ENCODE assay signal across 17 cellular contexts in the genomic region with DNA sequence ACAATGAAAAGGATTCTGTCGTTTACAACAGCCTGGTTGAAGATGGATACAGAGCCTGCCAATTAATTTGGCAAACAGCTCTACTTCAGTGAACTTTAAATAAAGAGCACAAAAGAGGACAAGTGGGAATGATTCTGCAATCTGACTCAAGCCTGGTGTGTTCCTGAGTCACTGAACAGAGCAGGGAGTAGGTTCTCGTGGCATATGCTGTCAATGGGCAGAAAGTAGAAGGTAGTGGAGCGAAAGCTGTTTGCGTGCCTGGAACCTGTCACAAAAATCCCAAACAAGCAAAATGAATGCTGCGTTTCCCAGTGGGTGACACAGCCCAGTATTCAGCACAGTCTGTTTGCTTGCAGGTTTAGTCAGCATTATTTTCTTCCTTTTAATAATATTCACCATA.
A peak's percentile ranks its signal among the peaks of the same experiment; 100 is the strongest.
DNase-seq lines count a peak whose midpoint lies in the region; TF ChIP-seq lines count a peak whose summit lies in the region.
"Had no signal": no experiment of that assay in that cellular context is flagged by ENCODE, and none has a peak within 500 bp of the region (broad histone marks: within the 10 kb centered on the region; RNA-seq: fewer than 3 reads in every experiment).

No MANE protein-coding gene starts in this region.

- H3K4me3 ChIP-seq in astrocyte of the spinal cord (ENCODE audit: low read depth, low read length), result no peak overlapping the region
- H3K4me3 ChIP-seq: smooth muscle cell had no signal

- peak in 8 of 14 donors; percentile 1 to 95 (median 16) for DNase-seq in C1 segment of cervical spinal cord (lab: John Stamatoyannopoulos, UW)
- DNase-seq in NCI-H1694 treated with DMSO at 0.1 percent for 48 hours (lab: John Stamatoyannopoulos, UW), result peak; percentile 80
- peak; percentile 1 for DNase-seq in astrocyte of the spinal cord (ENCODE audit: low read depth, low spot score)
- peak; percentile 59 for DNase-seq in medulla oblongata (ENCODE audit: extremely low spot score)
- no peak for DNase-seq in activated CD8-positive, alpha-beta memory T cell treated with anti-CD3 and anti-CD28 coated beads for 24 hours
- no peak for DNase-seq in stimulated activated CD4-positive, alpha-beta T cell treated with anti-CD3 and anti-CD28 coated beads, Interleukin-2, amount 100 ng/mL, for 48 hours
- DNase-seq in stimulated activated CD4-positive, alpha-beta T cell treated with anti-CD3 and anti-CD28 coated beads, Interleukin-1b, Interleukin-23, amount 100 ng/mL, for 48 hours, result no peak
- DNase-seq in RPMI8226, result no peak
- DNase-seq: activated CD8-positive, alpha-beta memory T cell treated with anti-CD3 and anti-CD28 coated beads, Interleukin-2, amount 10 ng/mL, durations not matched to agents 7 days and 5 days; activated gamma-delta T cell; Calu3; cortex of kidney; NCI-H2081 treated with DMSO at 0.1 percent for 48 hours; NK-92 treated with Interleukin-12 subunit alpha and Interleukin-12 subunit beta, amount 100 ng/mL, for 24 hours; Right ventricle myocardium superior; stimulated activated naive CD4-positive, alpha-beta T cell treated with Interleukin-2 at 50 U/mL for 16 hours had no signal

- in situ Hi-C loops in astrocyte of the spinal cord (cut with HindIII; ENCODE audit: low sequenced_read_pairs), result no loop called here

- TF ChIP-seq CTCF in astrocyte of the spinal cord (IDR thresholded peaks at IDR 0.05; ENCODE audit: low read depth, low read length), result no peak

Comparison
In these comparisons a context has a peak if more than half of its experiments do, and no peak if none do; other contexts are left out.
1. DNase-seq: peak in C1 segment of cervical spinal cord (8 of 14), NCI-H1694 treated with DMSO at 0.1 percent for 48 hours (single experiment), astrocyte of the spinal cord (single experiment) and medulla oblongata (single experiment); none in activated CD8-positive, alpha-beta memory T cell treated with anti-CD3 and anti-CD28 coated beads for 24 hours (single experiment), stimulated activated CD4-positive, alpha-beta T cell treated with anti-CD3 and anti-CD28 coated beads, Interleukin-2, amount 100 ng/mL, for 48 hours (0 of 2), stimulated activated CD4-positive, alpha-beta T cell treated with anti-CD3 and anti-CD28 coated beads, Interleukin-1b, Interleukin-23, amount 100 ng/mL, for 48 hours (single experiment) and RPMI8226 (single experiment).